Comparison of ENCODE assay signal across 9 cellular contexts in genomic region chr3:135449046-135449445, GRCh38.
"Had no signal": no experiment of that assay in that cellular context is flagged by ENCODE, and none has a peak within 500 bp of the region (broad histone marks: within the 10 kb centered on the region; RNA-seq: fewer than 3 reads in every experiment).

No MANE protein-coding gene starts in this region.

- ATAC-seq: GM23338, HCT116, HepG2 had no signal

- H3K4me2 ChIP-seq: GM23338 had no signal

- H3K27ac ChIP-seq: HL-60 had no signal

- H3K4me3 ChIP-seq: GM23338 had no signal

- FAIRE-seq: H1, H54, HepG2 had no signal

- DNase-seq: H9, HFFc6, KG1 had no signal
